Comparison of ENCODE assay signal across 1 cellular context in genomic region chr4:32560306-32560705, GRCh38.
TF ChIP-seq lines count a peak whose summit lies in the region.

No MANE protein-coding gene starts in this region.

TF ChIP-seq in GM23338, 12 proteins besides CTCF, POLR2A, EP300 and RAD21 (continued from another document):
- no peak for TF ChIP-seq REST (IDR thresholded peaks at IDR 0.05; ENCODE audit: unreplicated experiment)
- TF ChIP-seq ETS1 (IDR thresholded peaks at IDR 0.05): no peak
- no peak for TF ChIP-seq NANOG (IDR thresholded peaks at IDR 0.05; ENCODE audit: borderline replicate concordance)
- no peak for TF ChIP-seq CREB1 (CRISPR knock-in tag; IDR thresholded peaks at IDR 0.05; ENCODE audit: low read depth)
- no peak for TF ChIP-seq POLR2AphosphoS5 (IDR thresholded peaks at IDR 0.05; ENCODE audit: low read depth)
